Comparison of ENCODE assay signal across 14 cellular contexts in genomic region chr16:82628741-82629140, GRCh38. TPM values are rescaled to one million over a fixed set of nuclear protein-coding genes. Genes with fewer than 3 reads are reported as not detected.
A peak's percentile ranks its signal among the peaks of the same experiment; 100 is the strongest.
DNase-seq lines count a peak whose midpoint lies in the region; FAIRE-seq and TF ChIP-seq lines count a peak whose summit lies in the region.
"Had no signal": no experiment of that assay in that cellular context is flagged by ENCODE, and none has a peak within 500 bp of the region (broad histone marks: within the 10 kb centered on the region; RNA-seq: fewer than 3 reads in every experiment).

No MANE protein-coding gene starts in this region.

- H4K20me1 ChIP-seq in endothelial cell of umbilical vein (replicated peaks; ENCODE audit: control insufficient read depth, extremely low read depth, insufficient read depth, low read length), result no peaks in the 10 kb centered on the region

- H3K4me1 ChIP-seq in endothelial cell of umbilical vein (ENCODE audit: control insufficient read depth, extremely low read depth, insufficient read depth, low read length) (peaks cover 53% of the 10 kb centered on the region), mesodermal cell (ENCODE audit: control insufficient read depth, insufficient read depth, low read length, poor library complexity, severe bottlenecking) (peaks cover 48% of the 10 kb centered on the region), uterus (peaks cover 12 to 15% of the 10 kb centered on the region in 2 donors)
- H3K4me1 ChIP-seq: testis had no signal

- H3K9me3 ChIP-seq in endothelial cell of umbilical vein (replicated peaks; ENCODE audit: control insufficient read depth, insufficient read depth, low read length) (no peaks in the 10 kb centered on the region), mesodermal cell (ENCODE audit: control insufficient read depth, low read length) (peaks cover 9% of the 10 kb centered on the region), uterus (no peaks in the 10 kb centered on the region)
- H3K9me3 ChIP-seq: testis had no signal

- BruUV-seq in endothelial cell of umbilical vein (replicated peaks; lab: Mats Ljungman, UMichigan), result no TSS peak

- TF ChIP-seq CTCF in endothelial cell of umbilical vein (IDR thresholded peaks at IDR 0.05; ENCODE audit: extremely low read depth in 1 of 2, insufficient read depth in 1 of 2, low read depth in 1 of 2, low read length in 2 of 2) (no peak), uterus (IDR thresholded peaks at IDR 0.05) (no peak)

- peak overlapping the region in 1 of 3 experiments; percentile 82 for H3K4me3 ChIP-seq in endothelial cell of umbilical vein (replicated peaks in 1 of 3; ENCODE audit: insufficient read depth in 1 of 3, low read depth in 1 of 3, low read length in 3 of 3)
- H3K4me3 ChIP-seq in mesodermal cell (ENCODE audit: extremely low read depth, insufficient read depth, low read length, poor library complexity, severe bottlenecking), result peak overlapping the region; percentile 84
- peak overlapping the region; percentile 56 to 66 for H3K4me3 ChIP-seq in uterus
- H3K4me3 ChIP-seq: testis had no signal

- peaks cover 0 to 2% of the 10 kb centered on the region in 2 experiments for H3K27me3 ChIP-seq in endothelial cell of umbilical vein (ENCODE audit: control insufficient read depth in 2 of 2, insufficient read depth in 2 of 2, low read length in 2 of 2)
- no peaks in the 10 kb centered on the region for H3K27me3 ChIP-seq in uterus
- H3K27me3 ChIP-seq: testis had no signal

- H3K27ac ChIP-seq in endothelial cell of umbilical vein (ENCODE audit: insufficient read depth, low read depth, low read length) (peak overlapping the region; percentile 96), mesodermal cell (ENCODE audit: low read depth, low read length, severe bottlenecking) (peak overlapping the region; percentile 98), uterus (peak overlapping the region; percentile 90)
- H3K27ac ChIP-seq: 22Rv1, testis had no signal

- H3K36me3 ChIP-seq in endothelial cell of umbilical vein (ENCODE audit: control insufficient read depth in 2 of 2, extremely low read depth in 1 of 2, insufficient read depth in 2 of 2, low read length in 2 of 2) (no peaks in the 10 kb centered on the region), mesodermal cell (ENCODE audit: control insufficient read depth, insufficient read depth, low read length) (peaks cover 28% of the 10 kb centered on the region), uterus (no peaks in the 10 kb centered on the region)

- H3K79me2 ChIP-seq in endothelial cell of umbilical vein (ENCODE audit: control insufficient read depth, insufficient read depth, low read length), result peaks cover 28% of the 10 kb centered on the region

- CTCF ChIA-PET in endothelial cell of umbilical vein (lab: Charles Lee), result interaction anchor here (0.9 to 6.4 kb wide), 5 partner anchors 9 to 365 kb away, joined by 3 to 95 read pairs (median 5); no protein-coding TSS in a partner anchor

- DNase-seq in NCI-H2171 treated with DMSO at 0.1 percent for 48 hours (lab: John Stamatoyannopoulos, UW) (peak; percentile 16), NCI-H2171 (lab: John Stamatoyannopoulos, UW) (no peak), endothelial cell of umbilical vein (ENCODE audit: low read depth, low spot score) (peak; percentile 53), uterus (no peak), NCI-H446 treated with DMSO at 0.1 percent for 48 hours (lab: John Stamatoyannopoulos, UW) (no peak), A172 (ENCODE audit: low spot score) (no peak), MV-4-11 (lab: John Stamatoyannopoulos, UW) (no peak)
- DNase-seq: Calu3, MM.1S, NCI-H2227 treated with DMSO at 0.1 percent for 48 hours, testis had no signal

- peak overlapping the region; percentile 83 for H3K4me2 ChIP-seq in endothelial cell of umbilical vein (ENCODE audit: insufficient read depth, low read length)

- peak overlapping the region; percentile 90 for H3K9ac ChIP-seq in endothelial cell of umbilical vein (replicated peaks; ENCODE audit: extremely low read depth, insufficient read depth, low read length)

- dilution Hi-C loops in endothelial cell of umbilical vein (cut with MboI; ENCODE audit: extremely low pct_ligation_motif_present, low sequenced_read_pairs), result no loop called here

- no peaks in the 10 kb centered on the region for H3K9me1 ChIP-seq in endothelial cell of umbilical vein (replicated peaks; ENCODE audit: control insufficient read depth, extremely low read depth, insufficient read depth, low read length)

- POLR2A ChIA-PET in endothelial cell of umbilical vein (lab: Charles Lee), result interaction anchor here (1.3 kb wide), 1 partner anchor 25 kb away, joined by 3 read pairs; no protein-coding TSS in a partner anchor

- WGBS in mesodermal cell (ENCODE audit: insufficient coverage in 2 of 2), 2 experiments, result 67% methylated on average over 4 of the region's 4 CpGs

- intact Hi-C loops in endothelial cell of umbilical vein (cut with micrococcal nuclease) (loop anchor here (1.0 to 5.0 kb wide), 7 partner anchors 10 to 819 kb away; no protein-coding TSS in a partner anchor), uterus (cut with DNase I; ENCODE audit: low total_unique reads) (no loop called here)

- TF ChIP-seq POLR2A in endothelial cell of umbilical vein (IDR thresholded peaks at IDR 0.05; ENCODE audit: low read depth, low read length) (no peak), uterus (IDR thresholded peaks at IDR 0.05) (no peak)

- H2AFZ ChIP-seq in endothelial cell of umbilical vein (ENCODE audit: low read depth, low read length), result no peak overlapping the region

- peak; percentile 66 for FAIRE-seq in endothelial cell of umbilical vein (lab: Jason Lieb, UNC)
- FAIRE-seq: small intestine had no signal

TF ChIP-seq in endothelial cell of umbilical vein, 7 proteins besides CTCF, POLR2A, EP300 and RAD21:
- TF ChIP-seq FOS (IDR thresholded peaks at IDR 0.05; ENCODE audit: borderline replicate concordance, insufficient read depth, low read length) (no peak), JUN (IDR thresholded peaks at IDR 0.05; ENCODE audit: borderline replicate concordance, insufficient read depth, insufficient read length, low read depth) (no peak), POLR2AphosphoS5 (IDR thresholded peaks at IDR 0.05; ENCODE audit: insufficient read depth, low read depth, low read length) (peak; percentile 1)
TF ChIP-seq in endothelial cell of umbilical vein: peak in this region for 1.

RNA-seq across cellular contexts. Expression of gene CDH13, which starts 2.0 kb away (rescaled TPM):
- total RNA-seq in endothelial cell of umbilical vein (98.5 and 124 TPM in 2 replicates), uterus (10 to 100 TPM; 49.1 to 99.4 (median 82.7) TPM)
- polyA plus RNA-seq in endothelial cell of umbilical vein, result 93.8 and 96.6 TPM in 2 replicates
- 69.2 and 79.2 TPM in 2 replicates for polyA plus RNA-seq in endothelial cell of umbilical vein (2011; cell fraction: cytosol; rRNA removed)
- 58.3 and 71.5 TPM in 2 replicates for polyA plus RNA-seq in endothelial cell of umbilical vein (2011; cell fraction: nucleus; rRNA removed)
- polyA plus RNA-seq in endothelial cell of umbilical vein (2012), result 95.9 and 109 TPM in 2 replicates
- 164 and 241 TPM in 2 replicates for polyA minus RNA-seq in endothelial cell of umbilical vein
- polyA minus RNA-seq in endothelial cell of umbilical vein (2011; cell fraction: cytosol; rRNA and poly(A)+ RNA removed), result not detected
- 244 and 382 TPM in 2 replicates for polyA minus RNA-seq in endothelial cell of umbilical vein (2011; cell fraction: nucleus; rRNA and poly(A)+ RNA removed)
- 160 TPM for polyA plus RNA-seq in mesodermal cell (2013, experiment 1 of 2)
- 121 TPM for polyA plus RNA-seq in mesodermal cell (2013, experiment 2 of 2)
- total RNA-seq in A172 (2014; rRNA removed; shearing (Covaris generic)), result 99.0 and 158 TPM in 2 replicates
- total RNA-seq: Calu3 had no signal

Comparison
In these comparisons a context has a peak if more than half of its experiments do, and no peak if none do; other contexts are left out.
1. DNase-seq: peak in NCI-H2171 treated with DMSO at 0.1 percent for 48 hours (single experiment) and endothelial cell of umbilical vein (single experiment); none in NCI-H2171 (single experiment), uterus (0 of 2), NCI-H446 treated with DMSO at 0.1 percent for 48 hours (single experiment), A172 (single experiment) and MV-4-11 (single experiment).
2. Peak in every context shown above with its lines, with median percentiles within 50 percentile points of each other: H3K27ac ChIP-seq.